In genomic region chr2:20781656-20782265, GRCh38 we compare ENCODE assay signal across 9 cellular contexts. TPM values are rescaled to one million over a fixed set of nuclear protein-coding genes. Genes with fewer than 3 reads are reported as not detected.
DNase-seq lines count a peak whose midpoint lies in the region; ATAC-seq, FAIRE-seq and TF ChIP-seq lines count a peak whose summit lies in the region.
"Had no signal": no experiment of that assay in that cellular context is flagged by ENCODE, and none has a peak within 500 bp of the region (broad histone marks: within the 10 kb centered on the region; RNA-seq: fewer than 3 reads in every experiment).

No MANE protein-coding gene starts in this region.

- no peaks in the 10 kb centered on the region for H3K27me3 ChIP-seq in upper lobe of right lung
- H3K27me3 ChIP-seq: SJCRH30 had no signal

- TF ChIP-seq CTCF in C4-2B (conservative IDR thresholded peaks at IDR 0.05) = peak; percentile 88
- peak; percentile 67 for TF ChIP-seq CTCF in fibroblast of villous mesenchyme (IDR thresholded peaks at IDR 0.05; ENCODE audit: insufficient read depth, low read depth, low read length)
- TF ChIP-seq CTCF in upper lobe of right lung (IDR thresholded peaks at IDR 0.05) = peak; percentile 68

- H3K9me3 ChIP-seq in upper lobe of right lung = no peaks in the 10 kb centered on the region
- H3K9me3 ChIP-seq: SJCRH30 had no signal

- H3K4me3 ChIP-seq in fibroblast of villous mesenchyme (ENCODE audit: low read depth, low read length) = no peak overlapping the region
- no peak overlapping the region for H3K4me3 ChIP-seq in upper lobe of right lung
- H3K4me3 ChIP-seq: SJCRH30 had no signal

- no peak overlapping the region for H3K27ac ChIP-seq in C4-2B
- no peak overlapping the region for H3K27ac ChIP-seq in upper lobe of right lung
- H3K27ac ChIP-seq: SJCRH30 had no signal

- peak; percentile 69 for FAIRE-seq in GM18507 (lab: Jason Lieb, UNC)

- H3K4me1 ChIP-seq in upper lobe of right lung = no peaks in the 10 kb centered on the region
- H3K4me1 ChIP-seq: SJCRH30 had no signal

- intact Hi-C loops in upper lobe of right lung (cut with DNase I) = no loop called here

- H3K36me3 ChIP-seq in upper lobe of right lung = peaks cover 6% of the 10 kb centered on the region
- H3K36me3 ChIP-seq: SJCRH30 had no signal

- ATAC-seq in HG03280 (IDR thresholded peaks at IDR 0.05; ENCODE audit: unreplicated experiment) = peak; percentile 78
- peak; percentile 84 for ATAC-seq in upper lobe of right lung

- peak; percentile 8 for DNase-seq in GM18507 (ENCODE audit: extremely low spot score, insufficient read length, low read depth)
- DNase-seq in T follicular helper cell (ENCODE audit: low read depth) = peak; percentile 3
- peak; percentile 40 for DNase-seq in fibroblast of villous mesenchyme (ENCODE audit: low read depth)
- DNase-seq in upper lobe of right lung = no peak
- no peak for DNase-seq in GM19240 (ENCODE audit: insufficient read length, low spot score)
- no peak for DNase-seq in medulla oblongata (ENCODE audit: extremely low spot score)

RNA-seq across cellular contexts. Expression of gene LDAH, which starts 41.1 kb away (rescaled TPM):
- total RNA-seq in fibroblast of villous mesenchyme (11.0 and 25.0 TPM in 2 replicates), upper lobe of right lung (17.9 TPM)

Comparison
In these comparisons a context has a peak if more than half of its experiments do, and no peak if none do; other contexts are left out.
1. DNase-seq: peak in GM18507 (single experiment), T follicular helper cell (single experiment) and fibroblast of villous mesenchyme (single experiment); none in upper lobe of right lung (single experiment), GM19240 (single experiment) and medulla oblongata (single experiment).
2. Peak in every context shown above with its lines, with median percentiles within 50 percentile points of each other: CTCF ChIP-seq.